8 cellular contexts compared by ENCODE assay signal in genomic region chr5:91182763-91183162, GRCh38.
DNase-seq lines count a peak whose midpoint lies in the region; ATAC-seq and TF ChIP-seq lines count a peak whose summit lies in the region.

No MANE protein-coding gene starts in this region.

- no peak overlapping the region for H3K4me3 Mint-ChIP-seq in activated naive CD8-positive, alpha-beta T cell treated with anti-CD3 and anti-CD28 coated beads, Interleukin-2, amount 50 U/mL, for 24 hours
- H3K4me3 Mint-ChIP-seq in natural killer cell: no peak overlapping the region

- no peaks in the 10 kb centered on the region for H3K9me3 Mint-ChIP-seq in activated naive CD8-positive, alpha-beta T cell treated with anti-CD3 and anti-CD28 coated beads, Interleukin-2, amount 50 U/mL, for 24 hours
- H3K9me3 Mint-ChIP-seq in natural killer cell: no peaks in the 10 kb centered on the region

- no peak for TF ChIP-seq CTCF in natural killer cell (IDR thresholded peaks at IDR 0.05)

- peaks cover 32% of the 10 kb centered on the region for H3K4me1 Mint-ChIP-seq in activated naive CD8-positive, alpha-beta T cell treated with anti-CD3 and anti-CD28 coated beads, Interleukin-2, amount 50 U/mL, for 24 hours
- H3K4me1 Mint-ChIP-seq in natural killer cell: peaks cover 0 to 11% of the 10 kb centered on the region in 2 donors

- intact Hi-C loops in natural killer cell (cut with micrococcal nuclease): no loop called here

- DNase-seq in NCI-H82 (lab: John Stamatoyannopoulos, UW) (peak; percentile 12), NCI-H82 treated with DMSO at 0.1 percent for 48 hours (lab: John Stamatoyannopoulos, UW; ENCODE audit: unreplicated experiment) (no peak), natural killer cell (no peak), RPMI8226 (no peak), occipital lobe (lab: John Stamatoyannopoulos, UW) (no peak)
- DNase-seq in activated naive CD8-positive, alpha-beta T cell treated with anti-CD3 and anti-CD28 coated beads, Interleukin-2, amount 50 U/mL, for 24 hours: no peak

- ATAC-seq in HG03108 (IDR thresholded peaks at IDR 0.05; ENCODE audit: unreplicated experiment) (peak; percentile 59), natural killer cell (peak in 2 of 3 donors; percentile 41 to 68), HG02763 (IDR thresholded peaks at IDR 0.05; ENCODE audit: unreplicated experiment) (no peak)
- peak; percentile 42 for ATAC-seq in activated naive CD8-positive, alpha-beta T cell treated with anti-CD3 and anti-CD28 coated beads, Interleukin-2, amount 50 U/mL, for 24 hours

- no peaks in the 10 kb centered on the region for H3K36me3 Mint-ChIP-seq in activated naive CD8-positive, alpha-beta T cell treated with anti-CD3 and anti-CD28 coated beads, Interleukin-2, amount 50 U/mL, for 24 hours (ENCODE audit: low read depth)
- no peaks in the 10 kb centered on the region for H3K36me3 Mint-ChIP-seq in natural killer cell

- no peak overlapping the region for H3K27ac Mint-ChIP-seq in activated naive CD8-positive, alpha-beta T cell treated with anti-CD3 and anti-CD28 coated beads, Interleukin-2, amount 50 U/mL, for 24 hours
- no peak overlapping the region for H3K27ac Mint-ChIP-seq in natural killer cell

- peaks cover 7% of the 10 kb centered on the region for H3K27me3 Mint-ChIP-seq in activated naive CD8-positive, alpha-beta T cell treated with anti-CD3 and anti-CD28 coated beads, Interleukin-2, amount 50 U/mL, for 24 hours
- peaks cover 0 to 8% of the 10 kb centered on the region in 2 donors for H3K27me3 Mint-ChIP-seq in natural killer cell (ENCODE audit: low read depth in 2 of 2)
